21 cellular contexts compared by ENCODE assay signal in the genomic region with DNA sequence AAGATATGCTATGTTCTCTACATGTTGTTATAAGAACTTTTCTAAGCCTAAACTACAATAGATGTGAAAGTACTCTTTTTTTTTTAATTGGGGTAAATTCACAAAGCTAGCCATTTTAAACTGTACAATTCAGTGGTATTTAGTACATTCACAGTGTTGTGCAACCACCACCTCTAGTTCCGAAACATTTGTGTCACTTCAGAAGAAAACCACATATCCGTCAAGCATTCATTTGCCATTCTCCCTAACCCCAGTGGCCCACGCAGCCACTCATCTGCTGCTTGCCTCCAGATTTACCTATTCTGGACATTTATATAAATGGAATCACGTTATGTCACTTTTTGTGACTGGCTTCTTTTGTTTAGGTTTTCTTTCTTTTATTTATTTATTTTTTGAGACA.
"Had no signal": no experiment of that assay in that cellular context is flagged by ENCODE, and none has a peak within 500 bp of the region (broad histone marks: within the 10 kb centered on the region; RNA-seq: fewer than 3 reads in every experiment).

No MANE protein-coding gene starts in this region.

- DNase-seq: activated B cell treated with CpG ODN at 0.5 μM for 24 hours; activated CD4-positive, alpha-beta memory T cell treated with anti-CD3 and anti-CD28 coated beads for 36 hours; activated CD4-positive, alpha-beta T cell treated with anti-CD3 and anti-CD28 coated beads, Interleukin-2, amount 10 ng/mL, durations not matched to agents 7 days and 5 days; activated CD8-positive, alpha-beta memory T cell treated with anti-CD3 and anti-CD28 coated beads for 24 hours; activated gamma-delta T cell treated with Interleukin-2 at 50 U/mL for 16 hours; activated naive CD4-positive, alpha-beta T cell treated with anti-CD3 and anti-CD28 coated beads, Interleukin-2, amount 10 ng/mL, durations not matched to agents 7 days and 5 days; activated naive CD8-positive, alpha-beta T cell treated with anti-CD3 and anti-CD28 coated beads for 36 hours; activated T-cell treated with anti-CD3 and anti-CD28 coated beads, Interleukin-2, amount 50 U/mL, for 48 hours; anterior cingulate cortex; cerebellar nuclear complex; KG1; NCI-H1048; NCI-H146; NCI-H187 treated with DMSO at 0.1 percent for 48 hours; NCI-H2081 treated with DMSO at 0.1 percent for 48 hours; NCI-H2171 treated with DMSO at 0.1 percent for 48 hours; NCI-H226; NCI-H526; NCI-H774; Peyer's patch; Right ventricle myocardium superior had no signal
